23 cellular contexts compared by ENCODE assay signal in the genomic region with DNA sequence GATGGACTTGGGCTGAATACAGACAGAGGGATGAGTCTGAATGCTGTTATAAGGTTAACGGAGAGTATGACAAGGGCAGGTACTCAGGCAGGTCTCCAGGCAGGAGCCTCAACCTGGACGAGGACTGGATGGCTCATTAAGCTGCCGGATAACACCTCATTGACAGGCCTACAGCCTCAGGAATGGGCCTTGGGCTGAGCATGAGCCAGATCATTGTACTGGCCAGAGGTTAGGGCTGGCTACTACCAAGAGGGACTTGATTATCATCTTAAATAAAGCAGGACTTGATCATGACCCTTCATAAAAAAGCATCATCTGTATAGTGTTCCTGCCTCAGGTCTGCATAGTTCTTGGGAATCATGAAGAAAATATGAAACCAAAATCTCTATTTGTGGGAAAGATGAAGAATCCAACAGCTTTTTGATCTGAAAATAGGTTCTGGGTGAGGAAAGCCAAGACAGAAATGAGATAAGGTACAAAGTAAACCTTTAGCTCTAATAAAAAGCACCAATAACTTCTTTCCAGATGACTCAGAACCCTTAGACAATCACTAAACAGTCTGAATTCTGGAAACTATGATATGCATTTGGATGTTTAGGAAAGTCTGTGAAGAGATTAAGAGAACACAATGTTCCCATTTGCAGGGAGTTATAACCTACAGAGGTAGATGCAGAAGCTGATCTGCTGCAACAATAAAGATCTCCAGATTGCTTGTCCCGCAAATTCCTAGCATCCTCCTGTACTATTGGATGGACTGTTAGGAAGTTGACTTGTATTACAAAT.
"Had no signal": no experiment of that assay in that cellular context is flagged by ENCODE, and none has a peak within 500 bp of the region (broad histone marks: within the 10 kb centered on the region; RNA-seq: fewer than 3 reads in every experiment).

No MANE protein-coding gene starts in this region.

- H3K4me2 ChIP-seq: PC-9 had no signal

- DNase-seq: activated CD4-positive, alpha-beta T cell treated with anti-CD3 and anti-CD28 coated beads for 36 hours; activated CD8-positive, alpha-beta memory T cell treated with anti-CD3 and anti-CD28 coated beads, Interleukin-2, amount 50 U/mL, for 48 hours; activated CD8-positive, alpha-beta T cell treated with anti-CD3 and anti-CD28 coated beads for 36 hours; activated effector memory CD4-positive, alpha-beta T cell treated with Interleukin-2 at 50 U/mL for 16 hours; activated naive CD4-positive, alpha-beta T cell treated with Interleukin-2 at 50 U/mL for 16 hours; activated naive CD8-positive, alpha-beta T cell treated with anti-CD3 and anti-CD28 coated beads, Interleukin-2, amount 50 U/mL, for 24 hours; activated T-cell treated with anti-CD3 and anti-CD28 coated beads, Interleukin-2, amount 50 U/mL, for 24 hours; amniotic stem cell; cerebellar nuclear complex; NCI-H1105 treated with DMSO at 0.1 percent for 48 hours; NCI-H1436 treated with DMSO at 0.1 percent for 48 hours; NCI-H187; NCI-H2081; NCI-H510A treated with DMSO at 0.1 percent for 48 hours; PC-9; SIG-M5; T-cell; T-helper 2 cell; T1000 had no signal

- H3K27ac Mint-ChIP-seq: activated CD4-positive, alpha-beta T cell treated with anti-CD3 and anti-CD28 coated beads for 36 hours; activated CD8-positive, alpha-beta T cell treated with anti-CD3 and anti-CD28 coated beads for 36 hours; activated naive CD4-positive, alpha-beta T cell treated with anti-CD3 and anti-CD28 coated beads, Interleukin-2, amount 50 U/mL, for 72 hours; activated naive CD8-positive, alpha-beta T cell treated with anti-CD3 and anti-CD28 coated beads, Interleukin-2, amount 50 U/mL, for 24 hours; activated T-cell treated with anti-CD3 and anti-CD28 coated beads, Interleukin-2, amount 50 U/mL, for 24 hours; activated T-helper 1 cell treated with anti-CD3 and anti-CD28 coated beads, Interleukin-12 subunit alpha, Interleukin-12 subunit beta, Interleukin-2, Interleukin-4 antibody, amounts not matched to agents 30 ng/mL and 10 ng/mL and 1 ng/mL, durations not matched to agents 14 hours and 24 hours and 36 hours; T-cell had no signal

- H3K27me3 Mint-ChIP-seq: activated CD4-positive, alpha-beta T cell treated with anti-CD3 and anti-CD28 coated beads for 36 hours; activated CD8-positive, alpha-beta T cell treated with anti-CD3 and anti-CD28 coated beads for 36 hours; activated naive CD8-positive, alpha-beta T cell treated with anti-CD3 and anti-CD28 coated beads, Interleukin-2, amount 50 U/mL, for 24 hours; activated T-cell treated with anti-CD3 and anti-CD28 coated beads, Interleukin-2, amount 50 U/mL, for 24 hours; T-cell had no signal

- H3K4me3 ChIP-seq: ascending aorta, PC-9 had no signal

- H3K4me1 ChIP-seq: ascending aorta had no signal

- H3K27me3 ChIP-seq: ascending aorta had no signal

- ATAC-seq: activated CD4-positive, alpha-beta T cell treated with anti-CD3 and anti-CD28 coated beads for 36 hours; activated CD8-positive, alpha-beta T cell treated with anti-CD3 and anti-CD28 coated beads for 36 hours; activated naive CD4-positive, alpha-beta T cell treated with anti-CD3 and anti-CD28 coated beads, Interleukin-2, amount 50 U/mL, for 72 hours; activated naive CD8-positive, alpha-beta T cell treated with anti-CD3 and anti-CD28 coated beads, Interleukin-2, amount 50 U/mL, for 24 hours; T-cell had no signal

- H3K36me3 Mint-ChIP-seq: T-cell had no signal

- H3K9me3 ChIP-seq: ascending aorta had no signal

- FAIRE-seq: TTC549 had no signal

- H3K4me1 Mint-ChIP-seq: activated CD4-positive, alpha-beta T cell treated with anti-CD3 and anti-CD28 coated beads for 36 hours; activated naive CD8-positive, alpha-beta T cell treated with anti-CD3 and anti-CD28 coated beads, Interleukin-2, amount 50 U/mL, for 24 hours; T-cell had no signal

- H3K4me3 Mint-ChIP-seq: activated CD4-positive, alpha-beta T cell treated with anti-CD3 and anti-CD28 coated beads for 36 hours; activated CD8-positive, alpha-beta T cell treated with anti-CD3 and anti-CD28 coated beads for 36 hours; activated naive CD8-positive, alpha-beta T cell treated with anti-CD3 and anti-CD28 coated beads, Interleukin-2, amount 50 U/mL, for 24 hours; activated T-cell treated with anti-CD3 and anti-CD28 coated beads, Interleukin-2, amount 50 U/mL, for 24 hours; activated T-helper 1 cell treated with anti-CD3 and anti-CD28 coated beads, Interleukin-12 subunit alpha, Interleukin-12 subunit beta, Interleukin-2, Interleukin-4 antibody, amounts not matched to agents 30 ng/mL and 10 ng/mL and 1 ng/mL, durations not matched to agents 14 hours and 24 hours and 36 hours; T-cell had no signal

- H3K36me3 ChIP-seq: ascending aorta had no signal

- H3K27ac ChIP-seq: ascending aorta, PC-9 had no signal

- H3K9me3 Mint-ChIP-seq: activated T-helper 1 cell treated with anti-CD3 and anti-CD28 coated beads, Interleukin-12 subunit alpha, Interleukin-12 subunit beta, Interleukin-2, Interleukin-4 antibody, amounts not matched to agents 30 ng/mL and 10 ng/mL and 1 ng/mL, durations not matched to agents 14 hours and 24 hours and 36 hours had no signal

- H2AFZ ChIP-seq: PC-9 had no signal
